In genomic region chr1:233294991-233295774, GRCh38 we compare ENCODE assay signal across 8 cellular contexts. TPM values are rescaled to one million over a fixed set of nuclear protein-coding genes. Genes with fewer than 3 reads are reported as not detected.
A peak's percentile ranks its signal among the peaks of the same experiment; 100 is the strongest.
DNase-seq lines count a peak whose midpoint lies in the region; ATAC-seq, FAIRE-seq and TF ChIP-seq lines count a peak whose summit lies in the region.

TSS of gene PCNX2 (minus strand) at chr1:233295725. CDS start at chr1:233295478, 247 bp downstream.

- intact Hi-C loops in endothelial cell of umbilical vein (cut with micrococcal nuclease): no loop called here

- no peak for TF ChIP-seq POLR2A in endothelial cell of umbilical vein (IDR thresholded peaks at IDR 0.05; ENCODE audit: low read depth, low read length)

- H3K9ac ChIP-seq in endothelial cell of umbilical vein (replicated peaks; ENCODE audit: extremely low read depth, insufficient read depth, low read length): peak within 1 kb of the TSS; percentile 64
- no peak within 1 kb of the TSS for H3K9ac ChIP-seq in muscle layer of colon (ENCODE audit: low read length)

- H3K9me3 Mint-ChIP-seq in activated CD8-positive, alpha-beta memory T cell treated with anti-CD3 and anti-CD28 coated beads, Interleukin-2, amount 10 ng/mL, durations not matched to agents 7 days and 5 days (ENCODE audit: low read depth): no peaks in the 10 kb centered on the region

- H3K27ac Mint-ChIP-seq in activated CD8-positive, alpha-beta memory T cell treated with anti-CD3 and anti-CD28 coated beads, Interleukin-2, amount 10 ng/mL, durations not matched to agents 7 days and 5 days: peak within 1 kb of the TSS; percentile 88

- H3K9me3 ChIP-seq in BE2C: no peaks in the 10 kb centered on the region
- no peaks in the 10 kb centered on the region for H3K9me3 ChIP-seq in endothelial cell of umbilical vein (replicated peaks; ENCODE audit: control insufficient read depth, insufficient read depth, low read length)
- no peaks in the 10 kb centered on the region for H3K9me3 ChIP-seq in muscle layer of colon (ENCODE audit: low read length)

- no peaks in the 10 kb centered on the region for H3K36me3 ChIP-seq in BE2C
- H3K36me3 ChIP-seq in endothelial cell of umbilical vein (ENCODE audit: control insufficient read depth in 2 of 2, extremely low read depth in 1 of 2, insufficient read depth in 2 of 2, low read length in 2 of 2): no peaks in the 10 kb centered on the region
- no peaks in the 10 kb centered on the region for H3K36me3 ChIP-seq in muscle layer of colon (ENCODE audit: insufficient read depth, low read length)

- DNase-seq in BE2C (peak; percentile 65), GM19238 (ENCODE audit: insufficient read length, low spot score) (peak; percentile 78), NCI-H774 (lab: John Stamatoyannopoulos, UW) (peak; percentile 65), endothelial cell of umbilical vein (ENCODE audit: low read depth, low spot score) (peak; percentile 52)
- DNase-seq in activated CD8-positive, alpha-beta memory T cell treated with anti-CD3 and anti-CD28 coated beads, Interleukin-2, amount 10 ng/mL, durations not matched to agents 7 days and 5 days: peak; percentile 78
- DNase-seq in stimulated activated CD8-positive, alpha-beta memory T cell treated with anti-CD3 and anti-CD28 coated beads, Interleukin-7, amount 100 ng/mL, for 4 hours (ENCODE audit: low read depth in 2 of 2): peak; percentile 39 to 60

- H3K4me2 ChIP-seq in endothelial cell of umbilical vein (ENCODE audit: insufficient read depth, low read length): peak within 1 kb of the TSS; percentile 95

- peak within 1 kb of the TSS; percentile 43 for H3K27ac ChIP-seq in endothelial cell of umbilical vein (ENCODE audit: insufficient read depth, low read depth, low read length)
- H3K27ac ChIP-seq in muscle layer of colon (ENCODE audit: low read depth, low read length): peak within 1 kb of the TSS; percentile 38

- H3K9me1 ChIP-seq in endothelial cell of umbilical vein (replicated peaks; ENCODE audit: control insufficient read depth, extremely low read depth, insufficient read depth, low read length): no peaks in the 10 kb centered on the region

- no TSS peak for BruUV-seq in endothelial cell of umbilical vein (replicated peaks; lab: Mats Ljungman, UMichigan)

- H3K79me2 ChIP-seq in endothelial cell of umbilical vein (ENCODE audit: control insufficient read depth, insufficient read depth, low read length): no peaks in the 10 kb centered on the region

- TF ChIP-seq CTCF in BE2C (IDR thresholded peaks at IDR 0.05; ENCODE audit: low read depth, low read length) (no peak), endothelial cell of umbilical vein (IDR thresholded peaks at IDR 0.05; ENCODE audit: extremely low read depth in 1 of 2, insufficient read depth in 1 of 2, low read depth in 1 of 2, low read length in 2 of 2) (no peak)

- peak; percentile 81 for FAIRE-seq in endothelial cell of umbilical vein (lab: Jason Lieb, UNC)

- peaks cover 5% of the 10 kb centered on the region for H3K36me3 Mint-ChIP-seq in activated CD8-positive, alpha-beta memory T cell treated with anti-CD3 and anti-CD28 coated beads, Interleukin-2, amount 10 ng/mL, durations not matched to agents 7 days and 5 days

- CTCF ChIA-PET in activated CD8-positive, alpha-beta memory T cell treated with anti-CD3 and anti-CD28 coated beads, Interleukin-2, amount 10 ng/mL, durations not matched to agents 7 days and 5 days (lab: Charles Lee): interaction anchor here (1.1 kb wide), 2 partner anchors 10 to 78 kb away, joined by 3 to 4 read pairs; no protein-coding TSS in a partner anchor
- CTCF ChIA-PET in endothelial cell of umbilical vein (lab: Charles Lee): interaction anchor here (4.4 kb wide), 1 partner anchor 10 kb away, joined by 23 read pairs; no protein-coding TSS in a partner anchor

- H3K4me1 ChIP-seq in BE2C (no peaks in the 10 kb centered on the region), endothelial cell of umbilical vein (ENCODE audit: control insufficient read depth, extremely low read depth, insufficient read depth, low read length) (peaks cover 7% of the 10 kb centered on the region), muscle layer of colon (ENCODE audit: insufficient read depth, low read length) (no peaks in the 10 kb centered on the region)

- H3K4me3 ChIP-seq in BE2C (ENCODE audit: low read depth, low read length): peak within 1 kb of the TSS; percentile 84
- peak within 1 kb of the TSS; percentile 77 to 96 (median 82) for H3K4me3 ChIP-seq in endothelial cell of umbilical vein (replicated peaks in 1 of 3; ENCODE audit: insufficient read depth in 1 of 3, low read depth in 1 of 3, low read length in 3 of 3)
- H3K4me3 ChIP-seq in muscle layer of colon (ENCODE audit: low read depth in 1 of 2, low read length in 2 of 2): peak within 1 kb of the TSS; percentile 43 to 51

- peaks cover 34% of the 10 kb centered on the region for H3K4me1 Mint-ChIP-seq in activated CD8-positive, alpha-beta memory T cell treated with anti-CD3 and anti-CD28 coated beads, Interleukin-2, amount 10 ng/mL, durations not matched to agents 7 days and 5 days

- dilution Hi-C loops in endothelial cell of umbilical vein (cut with MboI; ENCODE audit: extremely low pct_ligation_motif_present, low sequenced_read_pairs): no loop called here

- H3K27me3 Mint-ChIP-seq in activated CD8-positive, alpha-beta memory T cell treated with anti-CD3 and anti-CD28 coated beads, Interleukin-2, amount 10 ng/mL, durations not matched to agents 7 days and 5 days: no peaks in the 10 kb centered on the region

- H4K20me1 ChIP-seq in endothelial cell of umbilical vein (replicated peaks; ENCODE audit: control insufficient read depth, extremely low read depth, insufficient read depth, low read length): no peaks in the 10 kb centered on the region

- H2AFZ ChIP-seq in endothelial cell of umbilical vein (ENCODE audit: low read depth, low read length): peak within 1 kb of the TSS; percentile 100

- no peaks in the 10 kb centered on the region; the same call in 1 of the 2 replicates for H3K27me3 ChIP-seq in BE2C
- H3K27me3 ChIP-seq in endothelial cell of umbilical vein (ENCODE audit: control insufficient read depth in 2 of 2, insufficient read depth in 2 of 2, low read length in 2 of 2): peaks cover 0 to 5% of the 10 kb centered on the region in 2 experiments
- H3K27me3 ChIP-seq in muscle layer of colon (ENCODE audit: control insufficient read depth in 1 of 2, insufficient read depth in 2 of 2, low read length in 2 of 2): peaks cover 0 to 10% of the 10 kb centered on the region in 2 donors

- peak; percentile 96 for ATAC-seq in HG03432 (IDR thresholded peaks at IDR 0.05; ENCODE audit: unreplicated experiment)
- peak; percentile 91 for ATAC-seq in activated CD8-positive, alpha-beta memory T cell treated with anti-CD3 and anti-CD28 coated beads, Interleukin-2, amount 10 ng/mL, durations not matched to agents 7 days and 5 days

- POLR2A ChIA-PET in endothelial cell of umbilical vein (lab: Charles Lee): no interaction called here

- H3K4me3 Mint-ChIP-seq in activated CD8-positive, alpha-beta memory T cell treated with anti-CD3 and anti-CD28 coated beads, Interleukin-2, amount 10 ng/mL, durations not matched to agents 7 days and 5 days: peak within 1 kb of the TSS; percentile 79

TF ChIP-seq in endothelial cell of umbilical vein, 7 proteins besides CTCF, POLR2A, EP300 and RAD21:
- TF ChIP-seq JUN (IDR thresholded peaks at IDR 0.05; ENCODE audit: borderline replicate concordance, insufficient read depth, insufficient read length, low read depth) (peak; percentile 66), FOS (IDR thresholded peaks at IDR 0.05; ENCODE audit: borderline replicate concordance, insufficient read depth, low read length) (peak; percentile 84), POLR2AphosphoS5 (IDR thresholded peaks at IDR 0.05; ENCODE audit: insufficient read depth, low read depth, low read length) (peak; percentile 26)
- TF ChIP-seq, protein P1, sequence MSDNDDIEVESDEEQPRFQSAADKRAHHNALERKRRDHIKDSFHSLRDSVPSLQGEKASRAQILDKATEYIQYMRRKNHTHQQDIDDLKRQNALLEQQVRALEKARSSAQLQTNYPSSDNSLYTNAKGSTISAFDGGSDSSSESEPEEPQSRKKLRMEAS (IDR thresholded peaks at IDR 0.05; ENCODE audit: insufficient read depth, insufficient read length): no peak

RNA-seq across cellular contexts. Expression of gene PCNX2, which starts in this region (rescaled TPM):
- 21.5 TPM for polyA plus RNA-seq in BE2C (2012; ENCODE audit: insufficient read depth, insufficient read length, low read depth)
- total RNA-seq in activated CD8-positive, alpha-beta memory T cell treated with anti-CD3 and anti-CD28 coated beads, Interleukin-2, amount 10 ng/mL, durations not matched to agents 7 days and 5 days: 10 to 100 TPM; 17.6 to 31.7 TPM
- 6.6 and 7.6 TPM in 2 replicates for total RNA-seq in endothelial cell of umbilical vein
- 7.6 and 11.0 TPM in 2 replicates for polyA plus RNA-seq in endothelial cell of umbilical vein
- polyA plus RNA-seq in endothelial cell of umbilical vein (2011; cell fraction: cytosol; rRNA removed): 4.8 and 7.2 TPM in 2 replicates
- 26.0 and 28.3 TPM in 2 replicates for polyA plus RNA-seq in endothelial cell of umbilical vein (2011; cell fraction: nucleus; rRNA removed)
- 7.0 and 7.4 TPM in 2 replicates for polyA plus RNA-seq in endothelial cell of umbilical vein (2012)
- 33.8 and 41.7 TPM in 2 replicates for polyA minus RNA-seq in endothelial cell of umbilical vein
- 17.3 TPM for polyA minus RNA-seq in endothelial cell of umbilical vein (2011; cell fraction: cytosol; rRNA and poly(A)+ RNA removed)
- polyA minus RNA-seq in endothelial cell of umbilical vein (2011; cell fraction: nucleus; rRNA and poly(A)+ RNA removed): 54.0 and 96.5 TPM in 2 replicates

Comparison
In these comparisons a context has a peak if more than half of its experiments do, and no peak if none do; other contexts are left out.
1. Peak in every context shown above with its lines: DNase-seq, ATAC-seq, H3K4me3 ChIP-seq and H3K27ac ChIP-seq.